Comparison of ENCODE assay signal across 1 cellular context in the genomic region with DNA sequence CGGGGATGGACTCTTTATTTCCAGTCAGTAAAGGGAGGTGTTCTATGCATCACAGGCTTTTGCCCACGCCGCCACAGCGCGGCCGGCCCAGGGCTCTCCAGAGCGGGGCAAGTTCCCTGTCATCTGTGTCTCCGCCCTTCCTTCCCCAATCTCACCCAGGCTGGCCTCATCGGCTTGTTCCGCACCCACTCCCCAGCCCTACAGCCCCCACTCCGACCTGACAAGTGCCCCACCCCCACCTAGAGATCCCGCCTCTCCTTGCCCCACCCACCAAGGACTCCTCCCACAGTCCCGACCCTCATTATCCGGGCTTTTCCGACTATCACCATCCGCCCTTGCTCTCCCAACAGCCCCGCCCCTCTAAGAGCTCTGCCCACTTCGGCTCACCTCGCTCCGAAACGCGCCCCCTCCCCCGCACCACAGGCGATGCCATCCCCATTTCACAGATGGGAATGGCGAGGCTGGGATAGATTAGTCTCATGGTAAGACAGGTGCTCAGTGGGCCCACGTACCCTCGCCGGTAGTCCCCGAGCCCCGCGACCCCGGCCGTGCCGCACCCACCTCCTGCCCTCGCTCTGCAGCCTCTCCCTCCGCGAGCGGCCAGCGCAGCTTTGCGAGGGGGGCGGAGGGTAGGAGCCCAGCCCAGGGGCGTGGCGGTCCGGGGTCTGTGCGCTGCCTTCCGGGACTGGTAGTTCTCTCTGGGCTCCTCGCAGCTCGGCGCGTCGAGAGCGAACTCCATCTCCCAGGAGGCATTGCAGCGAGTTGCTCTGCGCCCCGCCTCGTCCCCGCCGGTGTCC.
TF ChIP-seq lines count a peak whose summit lies in the region.

A gene with protein sequence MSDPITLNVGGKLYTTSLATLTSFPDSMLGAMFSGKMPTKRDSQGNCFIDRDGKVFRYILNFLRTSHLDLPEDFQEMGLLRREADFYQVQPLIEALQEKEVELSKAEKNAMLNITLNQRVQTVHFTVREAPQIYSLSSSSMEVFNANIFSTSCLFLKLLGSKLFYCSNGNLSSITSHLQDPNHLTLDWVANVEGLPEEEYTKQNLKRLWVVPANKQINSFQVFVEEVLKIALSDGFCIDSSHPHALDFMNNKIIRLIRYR (minus strand): TSS at position 615 of the 797 bp plus-strand sequence. CDS start 14,072 bp downstream, outside the sequence.

TF ChIP-seq in HepG2, 621 proteins besides CTCF, POLR2A, EP300 and RAD21 (continued from another document and continues in another):
- no peak for TF ChIP-seq TSC22D2 (CRISPR knock-in tag; IDR thresholded peaks at IDR 0.05; ENCODE audit: borderline replicate concordance)
- TF ChIP-seq, protein P1, sequence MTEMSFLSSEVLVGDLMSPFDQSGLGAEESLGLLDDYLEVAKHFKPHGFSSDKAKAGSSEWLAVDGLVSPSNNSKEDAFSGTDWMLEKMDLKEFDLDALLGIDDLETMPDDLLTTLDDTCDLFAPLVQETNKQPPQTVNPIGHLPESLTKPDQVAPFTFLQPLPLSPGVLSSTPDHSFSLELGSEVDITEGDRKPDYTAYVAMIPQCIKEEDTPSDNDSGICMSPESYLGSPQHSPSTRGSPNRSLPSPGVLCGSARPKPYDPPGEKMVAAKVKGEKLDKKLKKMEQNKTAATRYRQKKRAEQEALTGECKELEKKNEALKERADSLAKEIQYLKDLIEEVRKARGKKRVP (CRISPR knock-in tag; IDR thresholded peaks at IDR 0.05): no peak; a peak in 1 of 4 replicates
- no peak for TF ChIP-seq BRCA1 (CRISPR knock-in tag; IDR thresholded peaks at IDR 0.05)
- TF ChIP-seq, protein P2, sequence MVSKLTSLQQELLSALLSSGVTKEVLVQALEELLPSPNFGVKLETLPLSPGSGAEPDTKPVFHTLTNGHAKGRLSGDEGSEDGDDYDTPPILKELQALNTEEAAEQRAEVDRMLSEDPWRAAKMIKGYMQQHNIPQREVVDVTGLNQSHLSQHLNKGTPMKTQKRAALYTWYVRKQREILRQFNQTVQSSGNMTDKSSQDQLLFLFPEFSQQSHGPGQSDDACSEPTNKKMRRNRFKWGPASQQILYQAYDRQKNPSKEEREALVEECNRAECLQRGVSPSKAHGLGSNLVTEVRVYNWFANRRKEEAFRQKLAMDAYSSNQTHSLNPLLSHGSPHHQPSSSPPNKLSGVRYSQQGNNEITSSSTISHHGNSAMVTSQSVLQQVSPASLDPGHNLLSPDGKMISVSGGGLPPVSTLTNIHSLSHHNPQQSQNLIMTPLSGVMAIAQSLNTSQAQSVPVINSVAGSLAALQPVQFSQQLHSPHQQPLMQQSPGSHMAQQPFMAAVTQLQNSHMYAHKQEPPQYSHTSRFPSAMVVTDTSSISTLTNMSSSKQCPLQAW (CRISPR knock-in tag; IDR thresholded peaks at IDR 0.05): peak; percentile 93
- TF ChIP-seq, protein P3, sequence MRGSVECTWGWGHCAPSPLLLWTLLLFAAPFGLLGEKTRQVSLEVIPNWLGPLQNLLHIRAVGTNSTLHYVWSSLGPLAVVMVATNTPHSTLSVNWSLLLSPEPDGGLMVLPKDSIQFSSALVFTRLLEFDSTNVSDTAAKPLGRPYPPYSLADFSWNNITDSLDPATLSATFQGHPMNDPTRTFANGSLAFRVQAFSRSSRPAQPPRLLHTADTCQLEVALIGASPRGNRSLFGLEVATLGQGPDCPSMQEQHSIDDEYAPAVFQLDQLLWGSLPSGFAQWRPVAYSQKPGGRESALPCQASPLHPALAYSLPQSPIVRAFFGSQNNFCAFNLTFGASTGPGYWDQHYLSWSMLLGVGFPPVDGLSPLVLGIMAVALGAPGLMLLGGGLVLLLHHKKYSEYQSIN (CRISPR knock-in tag; IDR thresholded peaks at IDR 0.05; ENCODE audit: borderline replicate concordance): no peak
- no peak for TF ChIP-seq ZNF598 (CRISPR knock-in tag; IDR thresholded peaks at IDR 0.05; ENCODE audit: borderline replicate concordance)
- TF ChIP-seq, protein P4, sequence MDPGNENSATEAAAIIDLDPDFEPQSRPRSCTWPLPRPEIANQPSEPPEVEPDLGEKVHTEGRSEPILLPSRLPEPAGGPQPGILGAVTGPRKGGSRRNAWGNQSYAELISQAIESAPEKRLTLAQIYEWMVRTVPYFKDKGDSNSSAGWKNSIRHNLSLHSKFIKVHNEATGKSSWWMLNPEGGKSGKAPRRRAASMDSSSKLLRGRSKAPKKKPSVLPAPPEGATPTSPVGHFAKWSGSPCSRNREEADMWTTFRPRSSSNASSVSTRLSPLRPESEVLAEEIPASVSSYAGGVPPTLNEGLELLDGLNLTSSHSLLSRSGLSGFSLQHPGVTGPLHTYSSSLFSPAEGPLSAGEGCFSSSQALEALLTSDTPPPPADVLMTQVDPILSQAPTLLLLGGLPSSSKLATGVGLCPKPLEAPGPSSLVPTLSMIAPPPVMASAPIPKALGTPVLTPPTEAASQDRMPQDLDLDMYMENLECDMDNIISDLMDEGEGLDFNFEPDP (CRISPR knock-in tag; conservative IDR thresholded peaks at IDR 0.05): no peak
- TF ChIP-seq, protein P5, sequence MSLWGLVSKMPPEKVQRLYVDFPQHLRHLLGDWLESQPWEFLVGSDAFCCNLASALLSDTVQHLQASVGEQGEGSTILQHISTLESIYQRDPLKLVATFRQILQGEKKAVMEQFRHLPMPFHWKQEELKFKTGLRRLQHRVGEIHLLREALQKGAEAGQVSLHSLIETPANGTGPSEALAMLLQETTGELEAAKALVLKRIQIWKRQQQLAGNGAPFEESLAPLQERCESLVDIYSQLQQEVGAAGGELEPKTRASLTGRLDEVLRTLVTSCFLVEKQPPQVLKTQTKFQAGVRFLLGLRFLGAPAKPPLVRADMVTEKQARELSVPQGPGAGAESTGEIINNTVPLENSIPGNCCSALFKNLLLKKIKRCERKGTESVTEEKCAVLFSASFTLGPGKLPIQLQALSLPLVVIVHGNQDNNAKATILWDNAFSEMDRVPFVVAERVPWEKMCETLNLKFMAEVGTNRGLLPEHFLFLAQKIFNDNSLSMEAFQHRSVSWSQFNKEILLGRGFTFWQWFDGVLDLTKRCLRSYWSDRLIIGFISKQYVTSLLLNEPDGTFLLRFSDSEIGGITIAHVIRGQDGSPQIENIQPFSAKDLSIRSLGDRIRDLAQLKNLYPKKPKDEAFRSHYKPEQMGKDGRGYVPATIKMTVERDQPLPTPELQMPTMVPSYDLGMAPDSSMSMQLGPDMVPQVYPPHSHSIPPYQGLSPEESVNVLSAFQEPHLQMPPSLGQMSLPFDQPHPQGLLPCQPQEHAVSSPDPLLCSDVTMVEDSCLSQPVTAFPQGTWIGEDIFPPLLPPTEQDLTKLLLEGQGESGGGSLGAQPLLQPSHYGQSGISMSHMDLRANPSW (CRISPR knock-in tag; IDR thresholded peaks at IDR 0.05; ENCODE audit: borderline replicate concordance): no peak
- TF ChIP-seq ZNF781 (CRISPR knock-in tag; IDR thresholded peaks at IDR 0.05; ENCODE audit: borderline replicate concordance, not compliant biosample characterization): peak; percentile 65
- TF ChIP-seq, protein P6, sequence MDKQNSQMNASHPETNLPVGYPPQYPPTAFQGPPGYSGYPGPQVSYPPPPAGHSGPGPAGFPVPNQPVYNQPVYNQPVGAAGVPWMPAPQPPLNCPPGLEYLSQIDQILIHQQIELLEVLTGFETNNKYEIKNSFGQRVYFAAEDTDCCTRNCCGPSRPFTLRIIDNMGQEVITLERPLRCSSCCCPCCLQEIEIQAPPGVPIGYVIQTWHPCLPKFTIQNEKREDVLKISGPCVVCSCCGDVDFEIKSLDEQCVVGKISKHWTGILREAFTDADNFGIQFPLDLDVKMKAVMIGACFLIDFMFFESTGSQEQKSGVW (CRISPR knock-in tag; IDR thresholded peaks at IDR 0.05; ENCODE audit: borderline replicate concordance): no peak
- TF ChIP-seq TBX3 (IDR thresholded peaks at IDR 0.05; ENCODE audit: borderline replicate concordance): no peak; the same call in 1 of the 2 replicates
- TF ChIP-seq GPN1 (CRISPR knock-in tag; IDR thresholded peaks at IDR 0.05; ENCODE audit: borderline replicate concordance): no peak
- TF ChIP-seq MEF2D (CRISPR knock-in tag; IDR thresholded peaks at IDR 0.05): peak; percentile 44; the same call in 1 of the 2 replicates
- peak; percentile 80; the same call in 1 of the 2 replicates for TF ChIP-seq NRL (CRISPR knock-in tag; IDR thresholded peaks at IDR 0.05; ENCODE audit: borderline replicate concordance)
- peak; percentile 4 for TF ChIP-seq ZNF121 (CRISPR knock-in tag; IDR thresholded peaks at IDR 0.05)
- TF ChIP-seq ZNF510 (CRISPR knock-in tag; IDR thresholded peaks at IDR 0.05; ENCODE audit: low read depth): peak; percentile 82; the same call in 1 of the 2 replicates
- no peak for TF ChIP-seq SMARCE1 (IDR thresholded peaks at IDR 0.05; ENCODE audit: borderline replicate concordance)
- no peak for TF ChIP-seq ZNF432 (CRISPR knock-in tag; IDR thresholded peaks at IDR 0.05; ENCODE audit: borderline replicate concordance)
- TF ChIP-seq MTF1 (CRISPR knock-in tag; IDR thresholded peaks at IDR 0.05): no peak
- no peak; the same call in 1 of the 2 replicates for TF ChIP-seq MEIS1 (CRISPR knock-in tag; IDR thresholded peaks at IDR 0.05; ENCODE audit: borderline replicate concordance)
- TF ChIP-seq, protein P7, sequence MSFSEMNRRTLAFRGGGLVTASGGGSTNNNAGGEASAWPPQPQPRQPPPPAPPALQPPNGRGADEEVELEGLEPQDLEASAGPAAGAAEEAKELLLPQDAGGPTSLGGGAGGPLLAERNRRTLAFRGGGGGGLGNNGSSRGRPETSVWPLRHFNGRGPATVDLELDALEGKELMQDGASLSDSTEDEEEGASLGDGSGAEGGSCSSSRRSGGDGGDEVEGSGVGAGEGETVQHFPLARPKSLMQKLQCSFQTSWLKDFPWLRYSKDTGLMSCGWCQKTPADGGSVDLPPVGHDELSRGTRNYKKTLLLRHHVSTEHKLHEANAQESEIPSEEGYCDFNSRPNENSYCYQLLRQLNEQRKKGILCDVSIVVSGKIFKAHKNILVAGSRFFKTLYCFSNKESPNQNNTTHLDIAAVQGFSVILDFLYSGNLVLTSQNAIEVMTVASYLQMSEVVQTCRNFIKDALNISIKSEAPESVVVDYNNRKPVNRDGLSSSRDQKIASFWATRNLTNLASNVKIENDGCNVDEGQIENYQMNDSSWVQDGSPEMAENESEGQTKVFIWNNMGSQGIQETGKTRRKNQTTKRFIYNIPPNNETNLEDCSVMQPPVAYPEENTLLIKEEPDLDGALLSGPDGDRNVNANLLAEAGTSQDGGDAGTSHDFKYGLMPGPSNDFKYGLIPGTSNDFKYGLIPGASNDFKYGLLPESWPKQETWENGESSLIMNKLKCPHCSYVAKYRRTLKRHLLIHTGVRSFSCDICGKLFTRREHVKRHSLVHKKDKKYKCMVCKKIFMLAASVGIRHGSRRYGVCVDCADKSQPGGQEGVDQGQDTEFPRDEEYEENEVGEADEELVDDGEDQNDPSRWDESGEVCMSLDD (CRISPR knock-in tag; IDR thresholded peaks at IDR 0.05; ENCODE audit: borderline replicate concordance): no peak
- peak; percentile 94 for TF ChIP-seq HCFC1 (IDR thresholded peaks at IDR 0.05; ENCODE audit: low read depth, low read length)
- no peak for TF ChIP-seq ZC3H4 (CRISPR knock-in tag; IDR thresholded peaks at IDR 0.05; ENCODE audit: borderline replicate concordance)
- TF ChIP-seq HHEX (CRISPR knock-in tag; IDR thresholded peaks at IDR 0.05): no peak
- TF ChIP-seq FOXM1 (CRISPR knock-in tag; IDR thresholded peaks at IDR 0.05): no peak
- TF ChIP-seq SYNCRIP (IDR thresholded peaks at IDR 0.05; ENCODE audit: insufficient read depth, low read depth, low read length): no peak
- TF ChIP-seq PAX8 (CRISPR knock-in tag; IDR thresholded peaks at IDR 0.05; ENCODE audit: borderline replicate concordance): no peak; the same call in 1 of the 2 replicates
- TF ChIP-seq, protein P8, sequence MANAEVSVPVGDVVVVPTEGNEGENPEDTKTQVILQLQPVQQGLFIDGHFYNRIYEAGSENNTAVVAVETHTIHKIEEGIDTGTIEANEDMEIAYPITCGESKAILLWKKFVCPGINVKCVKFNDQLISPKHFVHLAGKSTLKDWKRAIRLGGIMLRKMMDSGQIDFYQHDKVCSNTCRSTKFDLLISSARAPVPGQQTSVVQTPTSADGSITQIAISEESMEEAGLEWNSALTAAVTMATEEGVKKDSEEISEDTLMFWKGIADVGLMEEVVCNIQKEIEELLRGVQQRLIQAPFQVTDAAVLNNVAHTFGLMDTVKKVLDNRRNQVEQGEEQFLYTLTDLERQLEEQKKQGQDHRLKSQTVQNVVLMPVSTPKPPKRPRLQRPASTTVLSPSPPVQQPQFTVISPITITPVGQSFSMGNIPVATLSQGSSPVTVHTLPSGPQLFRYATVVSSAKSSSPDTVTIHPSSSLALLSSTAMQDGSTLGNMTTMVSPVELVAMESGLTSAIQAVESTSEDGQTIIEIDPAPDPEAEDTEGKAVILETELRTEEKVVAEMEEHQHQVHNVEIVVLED (CRISPR knock-in tag; IDR thresholded peaks at IDR 0.05; ENCODE audit: borderline replicate concordance): peak; percentile 88
- 0 out of 2 replicates have a peak, but pooled peaks have one; percentile 15 for TF ChIP-seq ZNF720 (CRISPR knock-in tag; IDR thresholded peaks at IDR 0.05)
- TF ChIP-seq, protein P9, sequence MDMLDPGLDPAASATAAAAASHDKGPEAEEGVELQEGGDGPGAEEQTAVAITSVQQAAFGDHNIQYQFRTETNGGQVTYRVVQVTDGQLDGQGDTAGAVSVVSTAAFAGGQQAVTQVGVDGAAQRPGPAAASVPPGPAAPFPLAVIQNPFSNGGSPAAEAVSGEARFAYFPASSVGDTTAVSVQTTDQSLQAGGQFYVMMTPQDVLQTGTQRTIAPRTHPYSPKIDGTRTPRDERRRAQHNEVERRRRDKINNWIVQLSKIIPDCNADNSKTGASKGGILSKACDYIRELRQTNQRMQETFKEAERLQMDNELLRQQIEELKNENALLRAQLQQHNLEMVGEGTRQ (IDR thresholded peaks at IDR 0.05; ENCODE audit: low read depth, low read length): no peak
- TF ChIP-seq, protein P9 (CRISPR knock-in tag; IDR thresholded peaks at IDR 0.05; ENCODE audit: borderline replicate concordance): no peak; the same call in 1 of the 2 replicates
- TF ChIP-seq, protein P10, sequence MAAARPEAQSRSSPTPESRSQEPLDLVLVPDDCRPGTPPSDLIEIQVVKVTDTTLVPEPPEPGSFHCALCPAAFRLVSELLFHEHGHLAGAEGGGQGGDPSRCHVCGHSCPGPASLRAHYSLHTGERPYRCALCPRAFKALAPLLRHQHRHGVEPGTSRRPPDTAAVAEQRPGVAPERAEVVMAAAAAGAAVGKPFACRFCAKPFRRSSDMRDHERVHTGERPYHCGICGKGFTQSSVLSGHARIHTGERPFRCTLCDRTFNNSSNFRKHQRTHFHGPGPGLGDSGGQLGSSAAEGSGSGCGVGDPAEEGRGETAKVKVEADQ (CRISPR knock-in tag; IDR thresholded peaks at IDR 0.05; ENCODE audit: borderline replicate concordance): peak; percentile 75; the same call in 1 of the 2 replicates
- TF ChIP-seq DNMT1 (CRISPR knock-in tag; IDR thresholded peaks at IDR 0.05): peak; percentile 19; the same call in 1 of the 2 replicates
- TF ChIP-seq JUN (CRISPR knock-in tag; IDR thresholded peaks at IDR 0.05): peak; percentile 61; the same call in 1 of the 2 replicates
- peak; percentile 23; the same call in 1 of the 2 replicates for TF ChIP-seq NKX3-1 (CRISPR knock-in tag; IDR thresholded peaks at IDR 0.05)
- no peak for TF ChIP-seq RELA (CRISPR knock-in tag; IDR thresholded peaks at IDR 0.05)
- TF ChIP-seq ZNF589 (CRISPR knock-in tag; conservative IDR thresholded peaks at IDR 0.05): no peak; the same call in 1 of the 2 replicates
- TF ChIP-seq ZNF274 (CRISPR knock-in tag; IDR thresholded peaks at IDR 0.05): peak; percentile 79; the same call in 1 of the 2 replicates
- no peak; the same call in 1 of the 2 replicates for TF ChIP-seq MAF1 (CRISPR knock-in tag; IDR thresholded peaks at IDR 0.05; ENCODE audit: borderline replicate concordance)
- peak; percentile 64; the same call in 1 of the 2 replicates for TF ChIP-seq ZMYM4 (CRISPR knock-in tag; IDR thresholded peaks at IDR 0.05)
